ENCODE assay signal across 9 cellular contexts in genomic region chr7:26305048-26305868, GRCh38. TPM values are rescaled to one million over a fixed set of nuclear protein-coding genes. Genes with fewer than 3 reads are reported as not detected.
A peak's percentile ranks its signal among the peaks of the same experiment; 100 is the strongest.
DNase-seq lines count a peak whose midpoint lies in the region; ATAC-seq and TF ChIP-seq lines count a peak whose summit lies in the region.
"Had no signal": no experiment of that assay in that cellular context is flagged by ENCODE, and none has a peak within 500 bp of the region (broad histone marks: within the 10 kb centered on the region; RNA-seq: fewer than 3 reads in every experiment).

No MANE protein-coding gene starts in this region.

- no peaks in the 10 kb centered on the region for H3K36me3 ChIP-seq in BLaER1 treated with 17β-estradiol and CSF1 and Interleukin-3, amounts not matched to agents 10 nM and 100 nM
- no peaks in the 10 kb centered on the region for H3K36me3 ChIP-seq in SK-N-SH (replicated peaks in 1 of 2; ENCODE audit: control insufficient read depth in 1 of 2, insufficient read depth in 2 of 2, low read length in 1 of 2)

- peaks cover 0 to 68% (median 33%) of the 10 kb centered on the region in 10 experiments; a peak in 15 of 20 replicates for H3K4me1 ChIP-seq in BLaER1 treated with 17β-estradiol and CSF1 and Interleukin-3, amounts not matched to agents 10 nM and 100 nM
- no peaks in the 10 kb centered on the region for H3K4me1 ChIP-seq in SK-N-SH (ENCODE audit: control insufficient read depth in 1 of 2, insufficient read depth in 2 of 2, low read depth in 1 of 2, low read length in 1 of 2)

- WGBS in SK-N-SH (ENCODE audit: low lambda C conversion rate), result 72% methylated on average over 9 of the region's 9 CpGs

- H3K9me3 ChIP-seq in BLaER1 treated with 17β-estradiol and CSF1 and Interleukin-3, amounts not matched to agents 10 nM and 100 nM (replicated peaks in 1 of 11), result no peaks in the 10 kb centered on the region
- H3K9me3 ChIP-seq in SK-N-SH, result no peaks in the 10 kb centered on the region

- peak overlapping the region in 10 of 11 experiments; percentile 13 to 84 (median 56); a peak in 18 of 22 replicates for H3K4me2 ChIP-seq in BLaER1 treated with 17β-estradiol and CSF1 and Interleukin-3, amounts not matched to agents 10 nM and 100 nM
- no peak overlapping the region for H3K4me2 ChIP-seq in SK-N-SH

- no peak for TF ChIP-seq RAD21 in SK-N-SH (IDR thresholded peaks at IDR 0.05; ENCODE audit: low read length)

- H3K4me3 ChIP-seq in BLaER1 treated with 17β-estradiol and CSF1 and Interleukin-3, amounts not matched to agents 10 nM and 100 nM, result no peak overlapping the region
- no peak overlapping the region for H3K4me3 ChIP-seq in SK-N-SH (ENCODE audit: low read depth in 2 of 2, low read length in 1 of 2)

- H2AFZ ChIP-seq in SK-N-SH (ENCODE audit: low read depth), result no peak overlapping the region

- H3K9ac ChIP-seq in BLaER1 treated with 17β-estradiol and CSF1 and Interleukin-3, amounts not matched to agents 10 nM and 100 nM, result peak overlapping the region; percentile 4 to 73 (median 51); a peak in 16 of 22 replicates
- H3K9ac ChIP-seq in SK-N-SH, result no peak overlapping the region

- H3F3A ChIP-seq in SK-N-SH (replicated peaks; ENCODE audit: insufficient read depth), result no peaks in the 10 kb centered on the region

- TF ChIP-seq EP300 in SK-N-SH (IDR thresholded peaks at IDR 0.05; ENCODE audit: borderline replicate concordance in 1 of 2, low read depth in 1 of 2, low read length in 1 of 2), result no peak

- peak overlapping the region; percentile 10 to 87 (median 69); a peak in 21 of 22 replicates for H3K27ac ChIP-seq in BLaER1 treated with 17β-estradiol and CSF1 and Interleukin-3, amounts not matched to agents 10 nM and 100 nM
- H3K27ac ChIP-seq in SK-N-SH (ENCODE audit: low read depth in 2 of 2, low read length in 1 of 2), result no peak overlapping the region

- H3K9me2 ChIP-seq in SK-N-SH, result no peaks in the 10 kb centered on the region

- H3K79me2 ChIP-seq in SK-N-SH (ENCODE audit: insufficient read depth), result no peaks in the 10 kb centered on the region

- CTCF ChIA-PET in SK-N-SH (lab: Yijun Ruan, JAX), result interaction anchor here (0.8 to 1.8 kb wide), 8 partner anchors 13 to 226 kb away, joined by 3 to 5 read pairs (median 3); no protein-coding TSS in a partner anchor

- peak; percentile 88 for DNase-seq in SIG-M5 (lab: John Stamatoyannopoulos, UW)
- DNase-seq in kidney tubule cell (ENCODE audit: low spot score), result peak; percentile 13
- no peak for DNase-seq in middle frontal gyrus (ENCODE audit: extremely low spot score, low spot score)
- no peak for DNase-seq in SK-N-SH
- no peak for DNase-seq in 8988T
- DNase-seq: NCI-H2171 treated with DMSO at 0.1 percent for 48 hours had no signal

- POLR2A ChIA-PET in SK-N-SH (lab: Yijun Ruan, JAX), result no interaction called here

- ATAC-seq in GM21723 (IDR thresholded peaks at IDR 0.05; ENCODE audit: unreplicated experiment) (peak; percentile 71), HG02798 (IDR thresholded peaks at IDR 0.05; ENCODE audit: poor library complexity, unreplicated experiment) (no peak)

- H4K20me1 ChIP-seq in BLaER1 treated with 17β-estradiol and CSF1 and Interleukin-3, amounts not matched to agents 10 nM and 100 nM, result no peaks in the 10 kb centered on the region
- H4K20me1 ChIP-seq in SK-N-SH (ENCODE audit: insufficient read depth), result no peaks in the 10 kb centered on the region

- no peaks in the 10 kb centered on the region for H3K27me3 ChIP-seq in BLaER1 treated with 17β-estradiol and CSF1 and Interleukin-3, amounts not matched to agents 10 nM and 100 nM
- no peaks in the 10 kb centered on the region for H3K27me3 ChIP-seq in SK-N-SH (ENCODE audit: insufficient read depth)

- TF ChIP-seq CTCF in SK-N-SH (IDR thresholded peaks at IDR 0.05), result no peak

TF ChIP-seq in SK-N-SH, 30 proteins besides CTCF, POLR2A, EP300 and RAD21:
- no peak for TF ChIP-seq USF1 (IDR thresholded peaks at IDR 0.05; ENCODE audit: borderline replicate concordance, low read depth)
- TF ChIP-seq RFX5 (IDR thresholded peaks at IDR 0.05; ENCODE audit: low read length), result no peak
- TF ChIP-seq NRF1 (IDR thresholded peaks at IDR 0.05; ENCODE audit: low read depth, low read length), result no peak
- TF ChIP-seq CHD2 (IDR thresholded peaks at IDR 0.05; ENCODE audit: low read length, partially characterized antibody), result no peak

RNA-seq across cellular contexts. Expression of gene SNX10, which starts 13.6 kb away (rescaled TPM):
- 0.02 and 0.13 TPM in 2 replicates for polyA plus RNA-seq in SK-N-SH (2012; rRNA removed)
- 0.09 and 0.21 TPM in 2 replicates for polyA plus RNA-seq in SK-N-SH (2012; cell fraction: cytosol; rRNA removed)
- 0.07 and 0.12 TPM in 2 replicates for polyA plus RNA-seq in SK-N-SH (2012; cell fraction: nucleus; rRNA removed)

Comparison
In these comparisons a context has a peak if more than half of its experiments do, and no peak if none do; other contexts are left out.
1. H3K27ac ChIP-seq: peak in BLaER1 treated with 17β-estradiol and CSF1 and Interleukin-3, amounts not matched to agents 10 nM and 100 nM (11 of 11); none in SK-N-SH (0 of 2).
2. DNase-seq: peak in SIG-M5 (single experiment) and kidney tubule cell (single experiment); none in middle frontal gyrus (single experiment), SK-N-SH (single experiment) and 8988T (single experiment).